In genomic region chr2:157895531-157895930, GRCh38 we compare ENCODE assay signal across 13 cellular contexts. TPM values are rescaled to one million over a fixed set of nuclear protein-coding genes. Genes with fewer than 3 reads are reported as not detected.
DNase-seq lines count a peak whose midpoint lies in the region; ATAC-seq, FAIRE-seq and TF ChIP-seq lines count a peak whose summit lies in the region.
"Had no signal": no experiment of that assay in that cellular context is flagged by ENCODE, and none has a peak within 500 bp of the region (broad histone marks: within the 10 kb centered on the region; RNA-seq: fewer than 3 reads in every experiment).

No MANE protein-coding gene starts in this region.

- H3K9ac ChIP-seq in PC-3 (ENCODE audit: low read length) (no peak overlapping the region), smooth muscle cell (ENCODE audit: low read depth) (no peak overlapping the region)

- H3K4me1 Mint-ChIP-seq in activated T-cell treated with anti-CD3 and anti-CD28 coated beads, Interleukin-2, amount 50 U/mL, for 4 hours (ENCODE audit: low read depth), result peaks cover 90% of the 10 kb centered on the region

- H4K20me1 ChIP-seq in PC-3 (ENCODE audit: low read length), result no peaks in the 10 kb centered on the region
- no peaks in the 10 kb centered on the region for H4K20me1 ChIP-seq in smooth muscle cell (ENCODE audit: low read depth)

- no TSS peak for BruUV-seq in PC-3 (replicated peaks; lab: Mats Ljungman, UMichigan)

- DNase-seq in activated T-cell treated with anti-CD3 and anti-CD28 coated beads, Interleukin-2, amount 50 U/mL, for 4 hours, result peak; percentile 11
- DNase-seq in activated T-cell treated with anti-CD3 and anti-CD28 coated beads, Interleukin-2, amount 50 U/mL, for 48 hours, result no peak
- DNase-seq in PC-3 (peak; percentile 36), bronchial epithelial cell (ENCODE audit: low read depth) (peak; percentile 72), smooth muscle cell (lab: John Stamatoyannopoulos, UW; ENCODE audit: unreplicated experiment) (no peak), COR-L47 (lab: John Stamatoyannopoulos, UW) (no peak), heart right ventricle (no peak), DMS153 treated with DMSO at 0.1 percent for 48 hours (lab: John Stamatoyannopoulos, UW; ENCODE audit: unreplicated experiment) (no peak)
- DNase-seq: activated effector memory CD4-positive, alpha-beta T cell treated with anti-CD3 and anti-CD28 coated beads, Interleukin-2, amount 50 U/mL, for 16 hours; AML-193; erythroblast had no signal

- H3K4me3 ChIP-seq in PC-3 (ENCODE audit: low read length) (no peak overlapping the region), bronchial epithelial cell (ENCODE audit: low read depth, low read length) (no peak overlapping the region), smooth muscle cell (no peak overlapping the region), heart right ventricle (no peak overlapping the region)
- H3K4me3 ChIP-seq: SK-N-MC had no signal

- H3K27me3 ChIP-seq in PC-3 (ENCODE audit: low read length) (no peaks in the 10 kb centered on the region), bronchial epithelial cell (ENCODE audit: control insufficient read depth, insufficient read depth, low read length) (no peaks in the 10 kb centered on the region), smooth muscle cell (ENCODE audit: low read depth) (no peaks in the 10 kb centered on the region), heart right ventricle (no peaks in the 10 kb centered on the region)

- H3K36me3 Mint-ChIP-seq in activated T-cell treated with anti-CD3 and anti-CD28 coated beads, Interleukin-2, amount 50 U/mL, for 4 hours (ENCODE audit: insufficient read depth), result no peaks in the 10 kb centered on the region

- FAIRE-seq in bronchial epithelial cell (lab: Jason Lieb, UNC), result no peak

- POLR2A ChIA-PET in PC-3 (lab: Charles Lee; ENCODE audit: unreplicated experiment), result interaction anchor here (0.7 kb wide), 1 partner anchor 19 kb away, joined by 6 read pairs; the partner anchor contains the start of gene ACVR1

- H3K9me3 ChIP-seq in PC-3 (ENCODE audit: low read length) (no peaks in the 10 kb centered on the region), smooth muscle cell (replicated peaks; ENCODE audit: low read depth) (no peaks in the 10 kb centered on the region), heart right ventricle (no peaks in the 10 kb centered on the region)

- intact Hi-C loops in PC-3 (cut with micrococcal nuclease) (no loop called here), heart right ventricle (cut with DNase I) (loop anchor here in 1 of 10 donors (10.0 kb wide), 1 partner anchor 109 kb away; no protein-coding TSS in a partner anchor)

- no peaks in the 10 kb centered on the region for H3K27me3 Mint-ChIP-seq in activated T-cell treated with anti-CD3 and anti-CD28 coated beads, Interleukin-2, amount 50 U/mL, for 4 hours (ENCODE audit: low read depth)
- H3K27me3 Mint-ChIP-seq: central memory CD8-positive, alpha-beta T cell had no signal

- no peak overlapping the region for H3K4me3 Mint-ChIP-seq in activated T-cell treated with anti-CD3 and anti-CD28 coated beads, Interleukin-2, amount 50 U/mL, for 4 hours
- H3K4me3 Mint-ChIP-seq: central memory CD8-positive, alpha-beta T cell had no signal

- H3K9me2 ChIP-seq in PC-3 (replicated peaks; ENCODE audit: low read length), result no peaks in the 10 kb centered on the region

- CTCF ChIA-PET in PC-3 (lab: Charles Lee), result no interaction called here

- H3K4me1 ChIP-seq in PC-3 (ENCODE audit: insufficient read depth, low read length) (peaks cover 24% of the 10 kb centered on the region), smooth muscle cell (ENCODE audit: low read depth) (no peaks in the 10 kb centered on the region), heart right ventricle (peaks cover 0 to 19% (median 0%) of the 10 kb centered on the region in 9 donors)

- H3K79me2 ChIP-seq in PC-3 (ENCODE audit: low read length), result no peaks in the 10 kb centered on the region
- no peaks in the 10 kb centered on the region for H3K79me2 ChIP-seq in smooth muscle cell (ENCODE audit: low read depth)

- H3F3A ChIP-seq in PC-3 (ENCODE audit: low read length, unreplicated experiment) (no peaks in the 10 kb centered on the region), smooth muscle cell (ENCODE audit: low read depth) (no peaks in the 10 kb centered on the region)

- ATAC-seq in activated T-cell treated with anti-CD3 and anti-CD28 coated beads, Interleukin-2, amount 50 U/mL, for 4 hours, result peak in 1 of 2 donors; percentile 7
- no peak for ATAC-seq in PC-3
- ATAC-seq in heart right ventricle, result no peak

- H2AFZ ChIP-seq in PC-3 (ENCODE audit: low read length), result no peak overlapping the region
- H2AFZ ChIP-seq in smooth muscle cell (ENCODE audit: low read depth), result no peak overlapping the region

- H3K36me3 ChIP-seq in PC-3 (ENCODE audit: low read depth, low read length), result no peaks in the 10 kb centered on the region
- no peaks in the 10 kb centered on the region for H3K36me3 ChIP-seq in bronchial epithelial cell (ENCODE audit: control insufficient read depth, insufficient read depth, low read length)
- H3K36me3 ChIP-seq in smooth muscle cell (ENCODE audit: low read depth), result no peaks in the 10 kb centered on the region
- no peaks in the 10 kb centered on the region for H3K36me3 ChIP-seq in heart right ventricle

- TF ChIP-seq CTCF in PC-3 (conservative IDR thresholded peaks at IDR 0.05; ENCODE audit: low read depth, low read length) (no peak), bronchial epithelial cell (IDR thresholded peaks at IDR 0.05; ENCODE audit: insufficient read depth, low read length, severe bottlenecking) (no peak), smooth muscle cell (IDR thresholded peaks at IDR 0.05; ENCODE audit: borderline replicate concordance, insufficient read depth, poor library complexity, severe bottlenecking) (no peak), heart right ventricle (IDR thresholded peaks at IDR 0.05) (no peak)

- peaks cover 4% of the 10 kb centered on the region for H3K9me3 Mint-ChIP-seq in activated T-cell treated with anti-CD3 and anti-CD28 coated beads, Interleukin-2, amount 50 U/mL, for 4 hours
- H3K9me3 Mint-ChIP-seq: central memory CD8-positive, alpha-beta T cell had no signal

- WGBS in smooth muscle cell (ENCODE audit: low lambda C conversion rate), result 80% methylated on average over 2 of the region's 2 CpGs
- 97 to 100% methylated on average over 2 of the region's 2 CpGs for WGBS in heart right ventricle, 2 donors

- H3K27ac ChIP-seq in PC-3 (ENCODE audit: low read length) (no peak overlapping the region), smooth muscle cell (ENCODE audit: low read depth) (peak overlapping the region; percentile 74), heart right ventricle (no peak overlapping the region)
- H3K27ac ChIP-seq: SK-N-MC had no signal

- H3K4me2 ChIP-seq in PC-3 (ENCODE audit: low read length) (no peak overlapping the region), smooth muscle cell (peak overlapping the region; percentile 76)

RNA-seq across cellular contexts. Expression of gene ACVR1, which starts 19.4 kb away (rescaled TPM):
- total RNA-seq in activated T-cell treated with anti-CD3 and anti-CD28 coated beads, Interleukin-2, amount 50 U/mL, for 4 hours, result 10 to 100 TPM; 11.5 to 14.1 (median 13.2) TPM
- 6.7 and 9.0 TPM in 2 replicates for total RNA-seq in PC-3 (2014; rRNA removed)
- total RNA-seq in bronchial epithelial cell, result 17.1 and 17.3 TPM in 2 replicates
- total RNA-seq in smooth muscle cell, result 22.0 and 32.7 TPM in 2 replicates
- polyA plus RNA-seq in smooth muscle cell, result 26.8 and 27.2 TPM in 2 replicates
- total RNA-seq in heart right ventricle, result 10 to 100 TPM; 15.6 to 32.7 (median 23.0) TPM
- polyA plus RNA-seq in heart right ventricle, result 10 to 100 TPM in 1 of 2 donors, 1 to 10 TPM in 1; 4.2 to 13.1 TPM

Comparison
In these comparisons a context has a peak if more than half of its experiments do, and no peak if none do; other contexts are left out.
1. DNase-seq: peak in activated T-cell treated with anti-CD3 and anti-CD28 coated beads, Interleukin-2, amount 50 U/mL, for 4 hours (single experiment), PC-3 (single experiment) and bronchial epithelial cell (single experiment); none in activated T-cell treated with anti-CD3 and anti-CD28 coated beads, Interleukin-2, amount 50 U/mL, for 48 hours (0 of 2), smooth muscle cell (single experiment), COR-L47 (single experiment), heart right ventricle (0 of 2) and DMS153 treated with DMSO at 0.1 percent for 48 hours (single experiment).